16 cellular contexts compared by ENCODE assay signal in genomic region chr1:150512846-150513245, GRCh38. TPM values are rescaled to one million over a fixed set of nuclear protein-coding genes. Genes with fewer than 3 reads are reported as not detected.
DNase-seq lines count a peak whose midpoint lies in the region; ATAC-seq and TF ChIP-seq lines count a peak whose summit lies in the region.
"Had no signal": no experiment of that assay in that cellular context is flagged by ENCODE, and none has a peak within 500 bp of the region (broad histone marks: within the 10 kb centered on the region; RNA-seq: fewer than 3 reads in every experiment).

No MANE protein-coding gene starts in this region.

- no peak overlapping the region for H3K4me3 ChIP-seq in choroid plexus epithelial cell (ENCODE audit: low read depth, low read length)
- no peak overlapping the region for H3K4me3 ChIP-seq in spleen

- TF ChIP-seq POLR2A in spleen (IDR thresholded peaks at IDR 0.05): no peak

- no peaks in the 10 kb centered on the region for H3K27me3 Mint-ChIP-seq in type B pancreatic cell

- no peak for ATAC-seq in HG02759 (IDR thresholded peaks at IDR 0.05; ENCODE audit: unreplicated experiment)
- ATAC-seq: PC-3, Right ventricle myocardium inferior had no signal

- no peaks in the 10 kb centered on the region for H3K9me3 Mint-ChIP-seq in type B pancreatic cell

- WGBS in spleen, 5 donors: 76 to 93% (median 77%) methylated on average over 2 of the region's 2 CpGs

- H3K9me3 ChIP-seq in spleen: no peaks in the 10 kb centered on the region

- H3K4me3 Mint-ChIP-seq in type B pancreatic cell: no peak overlapping the region

- no peaks in the 10 kb centered on the region for H3K27me3 ChIP-seq in spleen (replicated peaks in 1 of 7)

- no peak overlapping the region for H3K27ac ChIP-seq in spleen

- H3K4me1 Mint-ChIP-seq in type B pancreatic cell (ENCODE audit: unreplicated experiment): peaks cover 22% of the 10 kb centered on the region

- intact Hi-C loops in spleen (cut with DNase I; ENCODE audit: low total_unique reads): no loop called here

- peaks cover 0 to 20% (median 0%) of the 10 kb centered on the region in 6 donors for H3K36me3 ChIP-seq in spleen

- H3K36me3 Mint-ChIP-seq in type B pancreatic cell: peaks cover 19% of the 10 kb centered on the region

- H3K27ac Mint-ChIP-seq in type B pancreatic cell: no peak overlapping the region

- DNase-seq in HCEC 1CT (peak; percentile 44), choroid plexus epithelial cell (ENCODE audit: low read depth) (peak; percentile 33), fibroblast of peridontal ligament (ENCODE audit: extremely low read depth) (peak; percentile 24), spleen (peak; percentile 8), NCI-H1048 (lab: John Stamatoyannopoulos, UW) (no peak), type B pancreatic cell (ENCODE audit: extremely low spot score, unreplicated experiment) (no peak)
- DNase-seq: Kasumi-1, NCI-H187 treated with DMSO at 0.1 percent for 48 hours, NCI-H446 treated with DMSO at 0.1 percent for 48 hours, NCI-H748 treated with DMSO at 0.1 percent for 48 hours, PC-3 had no signal

- H3K4me1 ChIP-seq in spleen: peaks cover 7 to 49% (median 20%) of the 10 kb centered on the region in 6 donors

- TF ChIP-seq CTCF in choroid plexus epithelial cell (conservative IDR thresholded peaks at IDR 0.05; ENCODE audit: low read depth, low read length) (no peak), spleen (IDR thresholded peaks at IDR 0.05 in 8 of 11, conservative IDR thresholded peaks at IDR 0.05 in 3 of 11) (no peak), type B pancreatic cell (conservative IDR thresholded peaks at IDR 0.05) (no peak)

RNA-seq across cellular contexts. Expression of gene FALEC, which starts 2.7 kb away (rescaled TPM):
- total RNA-seq in spleen: 1 to 10 TPM in 1 of 7 donors, under 1 TPM in 1, not detected in 5; 0.97 to 1.9 TPM
- polyA plus RNA-seq in spleen: under 1 TPM in 2 of 3 donors, not detected in 1; 0.20 to 0.29 TPM
- total RNA-seq in type B pancreatic cell (ENCODE audit: low replicate concordance): 0.55 and 0.80 TPM in 2 replicates
- total RNA-seq: Daoy, H4, Right ventricle myocardium inferior had no signal
- polyA plus RNA-seq: BJ had no signal

RNA-seq across cellular contexts. Expression of gene ECM1, which starts 4.9 kb away (rescaled TPM):
- total RNA-seq in spleen: 10 to 100 TPM in 5 of 7 donors, 1 to 10 TPM in 2; 6.6 to 16.5 (median 13.6) TPM
- polyA plus RNA-seq in spleen: 1 to 10 TPM; 2.7 to 6.8 (median 6.4) TPM
- 31.5 and 33.8 TPM in 2 replicates for total RNA-seq in type B pancreatic cell (ENCODE audit: low replicate concordance)

RNA-seq across cellular contexts. Expression of gene TARS2, which starts 25.6 kb away (rescaled TPM):
- total RNA-seq in spleen (10 to 100 TPM; 14.6 to 30.4 (median 23.5) TPM), type B pancreatic cell (ENCODE audit: low replicate concordance) (30.2 and 36.6 TPM in 2 replicates)
- 10 to 100 TPM; 18.7 to 19.4 (median 18.9) TPM for polyA plus RNA-seq in spleen

RNA-seq across cellular contexts. Expression of gene ADAMTSL4, which starts 36.4 kb away (rescaled TPM):
- 10 to 100 TPM in 5 of 7 donors, 1 to 10 TPM in 2; 2.8 to 19.1 (median 12.4) TPM for total RNA-seq in spleen
- 10 to 100 TPM in 1 of 3 donors, 1 to 10 TPM in 2; 5.0 to 10.9 (median 9.4) TPM for polyA plus RNA-seq in spleen
- total RNA-seq in type B pancreatic cell (ENCODE audit: low replicate concordance): 12.5 and 24.6 TPM in 2 replicates
- total RNA-seq: Daoy had no signal

Comparison
In these comparisons a context has a peak if more than half of its experiments do, and no peak if none do; other contexts are left out.
1. DNase-seq: peak in HCEC 1CT (single experiment), choroid plexus epithelial cell (single experiment), fibroblast of peridontal ligament (single experiment) and spleen (single experiment); none in NCI-H1048 (single experiment) and type B pancreatic cell (single experiment).